Comparison of ENCODE assay signal across 8 cellular contexts in the genomic region with DNA sequence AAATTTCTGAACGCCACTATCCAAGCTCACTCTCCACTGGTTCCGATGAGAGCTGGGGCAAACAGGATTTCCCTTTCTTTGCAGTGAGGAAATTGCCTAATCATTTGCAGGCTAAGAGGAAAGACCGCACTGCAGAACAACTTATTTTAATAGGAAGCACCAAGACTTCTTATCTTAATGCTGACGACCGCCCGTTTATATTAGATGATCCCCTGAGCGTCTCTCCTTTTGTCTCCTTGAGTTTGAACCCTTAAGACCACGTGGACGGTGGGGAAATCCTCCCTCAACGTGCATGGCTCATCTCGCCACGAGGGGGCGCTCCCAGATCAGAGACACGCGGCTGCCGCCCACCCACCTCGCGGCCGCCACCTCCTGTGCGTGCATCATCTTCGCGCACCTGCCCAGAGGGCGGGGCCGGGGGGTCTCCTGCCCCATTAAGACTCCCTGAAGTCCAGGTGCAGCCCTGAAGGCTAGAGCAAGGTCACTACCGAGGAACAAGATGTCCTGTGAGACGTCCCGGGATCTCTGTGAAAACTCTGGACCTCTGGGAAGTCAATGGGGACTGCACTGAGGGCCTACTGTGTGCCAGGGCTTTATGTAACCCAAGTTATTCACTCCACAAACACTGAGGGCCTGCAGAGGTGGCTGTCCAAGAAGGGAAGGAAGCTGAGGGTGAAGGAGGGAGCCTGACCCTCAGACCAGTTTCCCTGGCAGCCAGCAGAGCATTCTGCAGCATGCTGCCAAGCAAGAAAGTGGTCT. TPM values are rescaled to one million over a fixed set of nuclear protein-coding genes. Genes with fewer than 3 reads are reported as not detected.
A peak's percentile ranks its signal among the peaks of the same experiment; 100 is the strongest.
DNase-seq lines count a peak whose midpoint lies in the region; ATAC-seq and TF ChIP-seq lines count a peak whose summit lies in the region.

No MANE protein-coding gene starts in this region.

- H3K27ac Mint-ChIP-seq in activated CD4-positive, alpha-beta T cell treated with anti-CD3 and anti-CD28 coated beads, Interleukin-2, amount 10 ng/mL, durations not matched to agents 7 days and 5 days, result no peak overlapping the region

- no peaks in the 10 kb centered on the region for H3K9me3 ChIP-seq in liver (ENCODE audit: control insufficient read depth in 4 of 4, low read length in 3 of 4)

- peak overlapping the region in 2 of 3 donors; percentile 10 to 30 for H3K4me3 ChIP-seq in liver (ENCODE audit: low read depth in 1 of 3, low read length in 3 of 3)

- H3K27me3 Mint-ChIP-seq in activated CD4-positive, alpha-beta T cell treated with anti-CD3 and anti-CD28 coated beads, Interleukin-2, amount 10 ng/mL, durations not matched to agents 7 days and 5 days, result peaks cover 18% of the 10 kb centered on the region

- no peaks in the 10 kb centered on the region for H3K36me3 ChIP-seq in liver (ENCODE audit: control insufficient read depth in 4 of 4, insufficient read depth in 3 of 4, low read depth in 1 of 4, low read length in 3 of 4)

- CTCF ChIA-PET in HEK293T (lab: Yijun Ruan, JAX), result interaction anchor here (0.7 to 1.5 kb wide), 7 partner anchors 10 to 242 kb away, joined by 3 to 9 read pairs (median 3); no protein-coding TSS in a partner anchor
- CTCF ChIA-PET in activated CD4-positive, alpha-beta T cell treated with anti-CD3 and anti-CD28 coated beads, Interleukin-2, amount 10 ng/mL, durations not matched to agents 7 days and 5 days (lab: Charles Lee), result interaction anchor here (0.6 to 1.2 kb wide), 3 partner anchors 31 to 533 kb away, joined by 3 to 6 read pairs (median 3); no protein-coding TSS in a partner anchor

- H3K4me1 ChIP-seq in liver (ENCODE audit: control insufficient read depth in 4 of 4, insufficient read depth in 4 of 4, low read length in 3 of 4), result peaks cover 0 to 13% (median 2%) of the 10 kb centered on the region in 4 donors

- peak overlapping the region in 1 of 2 donors; percentile 51 for H3K9ac ChIP-seq in liver (ENCODE audit: low read depth in 1 of 2, low read length in 2 of 2)

- WGBS in liver, result 4% methylated on average over 27 of the region's 27 CpGs

- H3K4me3 Mint-ChIP-seq in activated CD4-positive, alpha-beta T cell treated with anti-CD3 and anti-CD28 coated beads, Interleukin-2, amount 10 ng/mL, durations not matched to agents 7 days and 5 days, result peak overlapping the region; percentile 8

- peaks cover 8% of the 10 kb centered on the region for H3K4me1 Mint-ChIP-seq in activated CD4-positive, alpha-beta T cell treated with anti-CD3 and anti-CD28 coated beads, Interleukin-2, amount 10 ng/mL, durations not matched to agents 7 days and 5 days

- POLR2A ChIA-PET in HEK293T (lab: Yijun Ruan, JAX), result no interaction called here
- POLR2A ChIA-PET in activated CD4-positive, alpha-beta T cell treated with anti-CD3 and anti-CD28 coated beads, Interleukin-2, amount 10 ng/mL, durations not matched to agents 7 days and 5 days (lab: Charles Lee), result no interaction called here

- TF ChIP-seq RAD21 in liver (IDR thresholded peaks at IDR 0.05), result peak; percentile 86 to 94

- no peaks in the 10 kb centered on the region for H3K27me3 ChIP-seq in liver (ENCODE audit: control insufficient read depth in 4 of 4, insufficient read depth in 4 of 4, low read length in 3 of 4)

- TF ChIP-seq CTCF in C4-2B (conservative IDR thresholded peaks at IDR 0.05), result peak; percentile 95
- TF ChIP-seq CTCF in liver (IDR thresholded peaks at IDR 0.05; ENCODE audit: low read depth, low read length, missing input control), result peak; percentile 90

- H3K36me3 Mint-ChIP-seq in activated CD4-positive, alpha-beta T cell treated with anti-CD3 and anti-CD28 coated beads, Interleukin-2, amount 10 ng/mL, durations not matched to agents 7 days and 5 days (ENCODE audit: low read depth), result no peaks in the 10 kb centered on the region

- DNase-seq in HEK293T (ENCODE audit: extremely low spot score) (peak; percentile 86), NCI-H2227 treated with DMSO at 0.1 percent for 48 hours (lab: John Stamatoyannopoulos, UW) (peak; percentile 78), dedifferentiated amniotic fluid mesenchymal stem cell (ENCODE audit: extremely low spot score) (peak; percentile 28)
- peak; percentile 71 for DNase-seq in activated CD4-positive, alpha-beta T cell treated with anti-CD3 and anti-CD28 coated beads, Interleukin-2, amount 10 ng/mL, durations not matched to agents 7 days and 5 days
- peak; percentile 80 to 92 for DNase-seq in stimulated activated CD4-positive, alpha-beta T cell treated with anti-CD3 and anti-CD28 coated beads, Interleukin-4, amount 100 ng/mL, for 4 hours

- H3K27ac ChIP-seq in C4-2B, result no peak overlapping the region
- H3K27ac ChIP-seq in liver (ENCODE audit: low read depth in 1 of 2, low read length in 2 of 2), result peak overlapping the region in 1 of 2 donors; percentile 37

- H3K9me3 Mint-ChIP-seq in activated CD4-positive, alpha-beta T cell treated with anti-CD3 and anti-CD28 coated beads, Interleukin-2, amount 10 ng/mL, durations not matched to agents 7 days and 5 days, result no peaks in the 10 kb centered on the region

- ATAC-seq in HG03139 (IDR thresholded peaks at IDR 0.05; ENCODE audit: unreplicated experiment), result no peak

TF ChIP-seq in HEK293T, 16 proteins besides CTCF, POLR2A, EP300 and RAD21:
- TF ChIP-seq L3MBTL2 (conservative IDR thresholded peaks at IDR 0.05) (peak; percentile 39; the same call in 1 of the 2 replicates), ELF4 (IDR thresholded peaks at IDR 0.05) (no peak)

TF ChIP-seq in liver, 16 proteins besides CTCF, POLR2A, EP300 and RAD21:
- no peak for TF ChIP-seq JUND (IDR thresholded peaks at IDR 0.05)
- TF ChIP-seq, protein P1, sequence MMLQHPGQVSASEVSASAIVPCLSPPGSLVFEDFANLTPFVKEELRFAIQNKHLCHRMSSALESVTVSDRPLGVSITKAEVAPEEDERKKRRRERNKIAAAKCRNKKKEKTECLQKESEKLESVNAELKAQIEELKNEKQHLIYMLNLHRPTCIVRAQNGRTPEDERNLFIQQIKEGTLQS (IDR thresholded peaks at IDR 0.05), result no peak
- TF ChIP-seq YY1 (IDR thresholded peaks at IDR 0.05), result no peak
- peak; percentile 41 to 44 for TF ChIP-seq EGR1 (IDR thresholded peaks at IDR 0.05; ENCODE audit: low read depth in 2 of 2)
- TF ChIP-seq HNF4A (conservative IDR thresholded peaks at IDR 0.05), result no peak
- no peak for TF ChIP-seq NR2F2 (IDR thresholded peaks at IDR 0.05)
- TF ChIP-seq, protein P2, sequence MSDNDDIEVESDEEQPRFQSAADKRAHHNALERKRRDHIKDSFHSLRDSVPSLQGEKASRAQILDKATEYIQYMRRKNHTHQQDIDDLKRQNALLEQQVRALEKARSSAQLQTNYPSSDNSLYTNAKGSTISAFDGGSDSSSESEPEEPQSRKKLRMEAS (IDR thresholded peaks at IDR 0.05), result peak; percentile 50
- TF ChIP-seq SP1 (IDR thresholded peaks at IDR 0.05), result no peak
- no peak for TF ChIP-seq GABPA (IDR thresholded peaks at IDR 0.05 in 1 of 2, conservative IDR thresholded peaks at IDR 0.05 in 1 of 2)
- TF ChIP-seq, protein P3, sequence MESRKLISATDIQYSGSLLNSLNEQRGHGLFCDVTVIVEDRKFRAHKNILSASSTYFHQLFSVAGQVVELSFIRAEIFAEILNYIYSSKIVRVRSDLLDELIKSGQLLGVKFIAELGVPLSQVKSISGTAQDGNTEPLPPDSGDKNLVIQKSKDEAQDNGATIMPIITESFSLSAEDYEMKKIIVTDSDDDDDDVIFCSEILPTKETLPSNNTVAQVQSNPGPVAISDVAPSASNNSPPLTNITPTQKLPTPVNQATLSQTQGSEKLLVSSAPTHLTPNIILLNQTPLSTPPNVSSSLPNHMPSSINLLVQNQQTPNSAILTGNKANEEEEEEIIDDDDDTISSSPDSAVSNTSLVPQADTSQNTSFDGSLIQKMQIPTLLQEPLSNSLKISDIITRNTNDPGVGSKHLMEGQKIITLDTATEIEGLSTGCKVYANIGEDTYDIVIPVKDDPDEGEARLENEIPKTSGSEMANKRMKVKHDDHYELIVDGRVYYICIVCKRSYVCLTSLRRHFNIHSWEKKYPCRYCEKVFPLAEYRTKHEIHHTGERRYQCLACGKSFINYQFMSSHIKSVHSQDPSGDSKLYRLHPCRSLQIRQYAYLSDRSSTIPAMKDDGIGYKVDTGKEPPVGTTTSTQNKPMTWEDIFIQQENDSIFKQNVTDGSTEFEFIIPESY (IDR thresholded peaks at IDR 0.05), result no peak
- TF ChIP-seq TAF1 (conservative IDR thresholded peaks at IDR 0.05), result no peak
- peak; percentile 14 to 31 for TF ChIP-seq RXRA (IDR thresholded peaks at IDR 0.05)
- no peak for TF ChIP-seq FOXA1 (IDR thresholded peaks at IDR 0.05)
- TF ChIP-seq, protein P4, sequence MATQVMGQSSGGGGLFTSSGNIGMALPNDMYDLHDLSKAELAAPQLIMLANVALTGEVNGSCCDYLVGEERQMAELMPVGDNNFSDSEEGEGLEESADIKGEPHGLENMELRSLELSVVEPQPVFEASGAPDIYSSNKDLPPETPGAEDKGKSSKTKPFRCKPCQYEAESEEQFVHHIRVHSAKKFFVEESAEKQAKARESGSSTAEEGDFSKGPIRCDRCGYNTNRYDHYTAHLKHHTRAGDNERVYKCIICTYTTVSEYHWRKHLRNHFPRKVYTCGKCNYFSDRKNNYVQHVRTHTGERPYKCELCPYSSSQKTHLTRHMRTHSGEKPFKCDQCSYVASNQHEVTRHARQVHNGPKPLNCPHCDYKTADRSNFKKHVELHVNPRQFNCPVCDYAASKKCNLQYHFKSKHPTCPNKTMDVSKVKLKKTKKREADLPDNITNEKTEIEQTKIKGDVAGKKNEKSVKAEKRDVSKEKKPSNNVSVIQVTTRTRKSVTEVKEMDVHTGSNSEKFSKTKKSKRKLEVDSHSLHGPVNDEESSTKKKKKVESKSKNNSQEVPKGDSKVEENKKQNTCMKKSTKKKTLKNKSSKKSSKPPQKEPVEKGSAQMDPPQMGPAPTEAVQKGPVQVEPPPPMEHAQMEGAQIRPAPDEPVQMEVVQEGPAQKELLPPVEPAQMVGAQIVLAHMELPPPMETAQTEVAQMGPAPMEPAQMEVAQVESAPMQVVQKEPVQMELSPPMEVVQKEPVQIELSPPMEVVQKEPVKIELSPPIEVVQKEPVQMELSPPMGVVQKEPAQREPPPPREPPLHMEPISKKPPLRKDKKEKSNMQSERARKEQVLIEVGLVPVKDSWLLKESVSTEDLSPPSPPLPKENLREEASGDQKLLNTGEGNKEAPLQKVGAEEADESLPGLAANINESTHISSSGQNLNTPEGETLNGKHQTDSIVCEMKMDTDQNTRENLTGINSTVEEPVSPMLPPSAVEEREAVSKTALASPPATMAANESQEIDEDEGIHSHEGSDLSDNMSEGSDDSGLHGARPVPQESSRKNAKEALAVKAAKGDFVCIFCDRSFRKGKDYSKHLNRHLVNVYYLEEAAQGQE (IDR thresholded peaks at IDR 0.05), result peak; percentile 30

RNA-seq across cellular contexts. Expression of a gene that starts 28.2 kb away (rescaled TPM):
- total RNA-seq in activated CD4-positive, alpha-beta T cell treated with anti-CD3 and anti-CD28 coated beads, Interleukin-2, amount 10 ng/mL, durations not matched to agents 7 days and 5 days, result not detected
- total RNA-seq in liver, result not detected
- polyA plus RNA-seq in liver, result not detected

Comparison
In these comparisons a context has a peak if more than half of its experiments do, and no peak if none do; other contexts are left out.
1. DNase-seq: peak in every context shown above with its lines; median percentile 86 in HEK293T; 86 in stimulated activated CD4-positive, alpha-beta T cell treated with anti-CD3 and anti-CD28 coated beads, Interleukin-4, amount 100 ng/mL, for 4 hours; 78 in NCI-H2227 treated with DMSO at 0.1 percent for 48 hours; 71 in activated CD4-positive, alpha-beta T cell treated with anti-CD3 and anti-CD28 coated beads, Interleukin-2, amount 10 ng/mL, durations not matched to agents 7 days and 5 days; 28 in dedifferentiated amniotic fluid mesenchymal stem cell.